Comparison of ENCODE assay signal across 15 cellular contexts in genomic region chr13:40235160-40235796, GRCh38.
A peak's percentile ranks its signal among the peaks of the same experiment; 100 is the strongest.
DNase-seq lines count a peak whose midpoint lies in the region; ATAC-seq and TF ChIP-seq lines count a peak whose summit lies in the region.
"Had no signal": no experiment of that assay in that cellular context is flagged by ENCODE, and none has a peak within 500 bp of the region (broad histone marks: within the 10 kb centered on the region; RNA-seq: fewer than 3 reads in every experiment).

No MANE protein-coding gene starts in this region.

- H3K36me3 ChIP-seq in GM23248 (ENCODE audit: low read depth) (no peaks in the 10 kb centered on the region), breast epithelium (no peaks in the 10 kb centered on the region), gastrocnemius medialis (no peaks in the 10 kb centered on the region), spleen (no peaks in the 10 kb centered on the region)
- H3K36me3 ChIP-seq: Peyer's patch had no signal

- H3K9me2 ChIP-seq in GM23248 (ENCODE audit: insufficient read depth) = no peaks in the 10 kb centered on the region

- peaks cover 27% of the 10 kb centered on the region for H3F3A ChIP-seq in GM23248 (ENCODE audit: insufficient read depth)

- H3K9ac ChIP-seq in GM23248 = no peak overlapping the region

- H3K27ac ChIP-seq in GM23248 = no peak overlapping the region
- H3K27ac ChIP-seq in breast epithelium = peak overlapping the region; percentile 89 to 90
- H3K27ac ChIP-seq in gastrocnemius medialis = peak overlapping the region; percentile 97 to 99 (median 98)
- no peak overlapping the region for H3K27ac ChIP-seq in spleen
- H3K27ac ChIP-seq: C4-2B had no signal

- H3K4me1 ChIP-seq in GM23248 (ENCODE audit: insufficient read depth) = peaks cover 31% of the 10 kb centered on the region
- peaks cover 3 to 4% of the 10 kb centered on the region in 2 donors for H3K4me1 ChIP-seq in breast epithelium
- H3K4me1 ChIP-seq in gastrocnemius medialis = peaks cover 59 to 67% of the 10 kb centered on the region in 2 donors
- peaks cover 0 to 21% (median 16%) of the 10 kb centered on the region in 6 donors for H3K4me1 ChIP-seq in spleen
- H3K4me1 ChIP-seq: Peyer's patch had no signal

- H3K9me3 ChIP-seq in GM23248 (ENCODE audit: low read depth) (no peaks in the 10 kb centered on the region), breast epithelium (no peaks in the 10 kb centered on the region), gastrocnemius medialis (no peaks in the 10 kb centered on the region), spleen (no peaks in the 10 kb centered on the region)
- H3K9me3 ChIP-seq: Peyer's patch had no signal

- H2AFZ ChIP-seq in GM23248 = no peak overlapping the region

- H3K4me3 ChIP-seq in GM23248 = no peak overlapping the region
- no peak overlapping the region for H3K4me3 ChIP-seq in breast epithelium
- H3K4me3 ChIP-seq in gastrocnemius medialis = no peak overlapping the region
- no peak overlapping the region for H3K4me3 ChIP-seq in spleen
- H3K4me3 ChIP-seq: Peyer's patch had no signal

- no peak overlapping the region for H3K4me2 ChIP-seq in GM23248 (ENCODE audit: unreplicated experiment)

- peak; percentile 12 to 18 for ATAC-seq in gastrocnemius medialis
- ATAC-seq in HG03354 (IDR thresholded peaks at IDR 0.05; ENCODE audit: poor library complexity, severe bottlenecking, unreplicated experiment) = no peak

- no peaks in the 10 kb centered on the region for H3K27me3 ChIP-seq in GM23248 (replicated peaks; ENCODE audit: insufficient read depth)
- no peaks in the 10 kb centered on the region for H3K27me3 ChIP-seq in breast epithelium
- H3K27me3 ChIP-seq in gastrocnemius medialis = no peaks in the 10 kb centered on the region
- H3K27me3 ChIP-seq in spleen (replicated peaks in 1 of 7) = no peaks in the 10 kb centered on the region
- H3K27me3 ChIP-seq: Peyer's patch had no signal

- H4K20me1 ChIP-seq in GM23248 (ENCODE audit: insufficient read depth) = no peaks in the 10 kb centered on the region

- intact Hi-C loops in breast epithelium (cut with DNase I; ENCODE audit: low total_unique reads) (no loop called here), gastrocnemius medialis (cut with DNase I; ENCODE audit: low total_unique reads) (loop anchor here (2.0 to 5.0 kb wide), 4 partner anchors 166 to 432 kb away; partner anchors contain the start of gene FOXO1), spleen (cut with DNase I; ENCODE audit: low total_unique reads) (no loop called here)

- TF ChIP-seq CTCF in AG09319 (IDR thresholded peaks at IDR 0.05; ENCODE audit: low read depth, low read length) (no peak), breast epithelium (IDR thresholded peaks at IDR 0.05) (no peak), gastrocnemius medialis (IDR thresholded peaks at IDR 0.05 in 4 of 5, conservative IDR thresholded peaks at IDR 0.05 in 1 of 5) (no peak), spleen (IDR thresholded peaks at IDR 0.05 in 8 of 11, conservative IDR thresholded peaks at IDR 0.05 in 3 of 11) (no peak)

- peak; percentile 30 for DNase-seq in AG09319 (ENCODE audit: extremely low read depth, low read depth)
- peak; percentile 59 for DNase-seq in GM23248
- no peak for DNase-seq in breast epithelium (ENCODE audit: low spot score in 2 of 2)
- DNase-seq in gastrocnemius medialis = peak in 1 of 2 donors; percentile 68
- DNase-seq in NCI-H1092 (lab: John Stamatoyannopoulos, UW) = no peak
- DNase-seq in spleen = no peak
- no peak for DNase-seq in CD1c-positive myeloid dendritic cell (ENCODE audit: extremely low spot score)
- DNase-seq: activated T-cell treated with anti-CD3 and anti-CD28 coated beads, Interleukin-2, amount 50 U/mL, for 48 hours; KBM-7; mesendoderm; NCI-H146; NCI-H524 had no signal

- in situ Hi-C loops in GM23248 (cut with MboI) = no loop called here
- in situ Hi-C loops in gastrocnemius medialis (cut with MboI; ENCODE audit: low sequenced_read_pairs in 4 of 4) = loop anchor here (5.0 to 25.0 kb wide), 6 partner anchors 110 to 430 kb away; partner anchors contain the start of gene FOXO1 (in 4 of the 4)

- H3K79me2 ChIP-seq in GM23248 (ENCODE audit: insufficient read depth) = no peaks in the 10 kb centered on the region

- no peak for TF ChIP-seq POLR2A in breast epithelium (IDR thresholded peaks at IDR 0.05)
- TF ChIP-seq POLR2A in gastrocnemius medialis (IDR thresholded peaks at IDR 0.05) = peak; percentile 60 to 66
- TF ChIP-seq POLR2A in spleen (IDR thresholded peaks at IDR 0.05) = no peak

- 18 to 35% methylated on average over 6 of the region's 6 CpGs for WGBS in GM23248 (ENCODE audit: low coverage in 1 of 2, low lambda C conversion rate in 2 of 2, missing lambda C conversion rate in 2 of 2), 2 experiments
- 85 to 94% (median 89%) methylated on average over 6 of the region's 6 CpGs for WGBS in spleen, 5 donors

Comparison
In these comparisons a context has a peak if more than half of its experiments do, and no peak if none do; other contexts are left out.
1. DNase-seq: peak in AG09319 (single experiment) and GM23248 (single experiment); none in breast epithelium (0 of 2), NCI-H1092 (single experiment), spleen (single experiment) and CD1c-positive myeloid dendritic cell (single experiment).
2. H3K27ac ChIP-seq: peak in breast epithelium (2 of 2) and gastrocnemius medialis (4 of 4); none in GM23248 (single experiment) and spleen (0 of 8).
3. POLR2A ChIP-seq: peak in gastrocnemius medialis (2 of 2); none in breast epithelium (single experiment) and spleen (0 of 3).